Comparison of ENCODE assay signal across 18 cellular contexts in the genomic region with DNA sequence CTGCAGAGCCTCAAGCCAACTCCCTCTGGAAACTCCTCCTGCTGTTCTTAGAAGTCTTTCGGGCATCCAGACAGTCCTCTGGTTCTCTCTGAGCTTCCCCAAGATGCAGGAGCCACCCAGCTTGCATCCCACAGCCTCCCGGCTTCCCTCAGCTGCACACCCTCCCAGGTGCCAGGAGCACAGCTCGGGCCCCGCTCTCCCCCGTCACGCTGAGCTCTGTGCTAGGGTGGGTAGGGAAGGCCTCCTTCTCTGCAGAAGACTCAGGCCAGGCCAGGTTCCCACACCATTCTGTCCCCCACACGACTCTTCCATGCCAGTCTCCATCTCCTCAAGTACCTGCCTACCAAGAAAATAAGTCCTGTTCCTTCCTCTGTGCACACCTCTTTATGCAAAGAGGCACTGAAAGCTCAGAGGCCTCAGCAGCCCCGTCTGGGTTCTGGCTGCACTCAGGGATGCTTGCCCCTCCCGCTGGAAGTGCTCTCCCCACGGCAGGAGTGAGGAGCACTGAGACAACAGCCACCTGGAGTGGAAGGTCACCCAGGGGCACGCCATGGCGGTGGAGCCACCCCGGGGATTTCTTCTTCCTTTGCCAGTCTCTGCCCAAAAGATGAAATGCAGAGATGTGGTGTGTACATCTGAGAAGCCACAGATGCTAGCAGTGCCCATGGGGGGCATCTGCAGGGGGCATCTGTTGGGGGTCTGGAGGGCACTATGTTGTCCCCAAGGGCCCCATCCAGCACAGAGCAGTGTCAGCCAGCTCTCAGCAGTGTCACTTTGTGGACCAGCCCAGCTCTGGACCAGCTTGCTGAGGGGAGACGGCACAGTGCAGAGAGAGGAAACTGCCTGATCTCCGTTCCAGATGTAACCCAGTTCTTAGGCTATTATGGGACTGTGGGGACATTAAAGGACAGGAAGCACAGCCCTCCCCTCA.
DNase-seq lines count a peak whose midpoint lies in the region; ATAC-seq, FAIRE-seq and TF ChIP-seq lines count a peak whose summit lies in the region.
"Had no signal": no experiment of that assay in that cellular context is flagged by ENCODE, and none has a peak within 500 bp of the region (broad histone marks: within the 10 kb centered on the region; RNA-seq: fewer than 3 reads in every experiment).

No MANE protein-coding gene starts in this region.

- no peak overlapping the region for H2AFZ ChIP-seq in osteoblast (ENCODE audit: low read length)
- no peak overlapping the region for H2AFZ ChIP-seq in Karpas-422 (ENCODE audit: low read length)

- no peaks in the 10 kb centered on the region for H3K79me2 ChIP-seq in osteoblast (ENCODE audit: insufficient read depth, low read length)
- H3K79me2 ChIP-seq in Karpas-422 (ENCODE audit: low read length): no peaks in the 10 kb centered on the region

- no peaks in the 10 kb centered on the region for H4K20me1 ChIP-seq in osteoblast (ENCODE audit: insufficient read depth, low read length)
- no peaks in the 10 kb centered on the region for H4K20me1 ChIP-seq in Karpas-422 (ENCODE audit: insufficient read depth, low read depth, low read length)

- H3K9me3 Mint-ChIP-seq in natural killer cell treated with Interleukin-12 subunit alpha and Interleukin-12 subunit beta and Interleukin-15 and Interleukin-18, amount 100 ng/mL, for 72 hours: no peaks in the 10 kb centered on the region
- H3K9me3 Mint-ChIP-seq in natural killer cell: no peaks in the 10 kb centered on the region

- in situ Hi-C loops in transverse colon (cut with MboI; ENCODE audit: low pct_ligation_motif_present in 1 of 4, low pct_unique_long_range_greater_than_20kb in 1 of 4, low sequenced_read_pairs in 3 of 4): no loop called here

- WGBS in transverse colon (ENCODE audit: low coverage in 1 of 2), 2 donors: 78 to 80% methylated on average over 3 to 12 of the region's 15 CpGs

- TF ChIP-seq CTCF in natural killer cell (IDR thresholded peaks at IDR 0.05) (no peak), kidney (IDR thresholded peaks at IDR 0.05; ENCODE audit: borderline replicate concordance, extremely low read depth, insufficient read depth) (no peak), osteoblast (IDR thresholded peaks at IDR 0.05; ENCODE audit: extremely low read depth, low read depth, low read length) (no peak), transverse colon (IDR thresholded peaks at IDR 0.05) (no peak), GM10266 (IDR thresholded peaks at IDR 0.05; ENCODE audit: control insufficient read depth, insufficient read depth, low read depth, missing control alignments) (no peak)

- H3K36me3 ChIP-seq in kidney (ENCODE audit: control insufficient read depth in 1 of 2, insufficient read depth in 2 of 2, low read length in 2 of 2): no peaks in the 10 kb centered on the region
- H3K36me3 ChIP-seq in osteoblast (ENCODE audit: insufficient read depth, low read length): no peaks in the 10 kb centered on the region
- no peaks in the 10 kb centered on the region for H3K36me3 ChIP-seq in transverse colon
- H3K36me3 ChIP-seq in Karpas-422 (ENCODE audit: insufficient read depth, low read length): no peaks in the 10 kb centered on the region
- H3K36me3 ChIP-seq: HAP-1 had no signal

- no peak for TF ChIP-seq EP300 in transverse colon (IDR thresholded peaks at IDR 0.05; ENCODE audit: low read depth)

- DNase-seq in natural killer cell treated with Interleukin-12 subunit alpha and Interleukin-12 subunit beta and Interleukin-15 and Interleukin-18, amount 100 ng/mL, for 72 hours (ENCODE audit: low spot score): peak; percentile 53
- no peak for DNase-seq in natural killer cell
- DNase-seq in kidney: peak; percentile 54
- peak; percentile 69 for DNase-seq in osteoblast (ENCODE audit: insufficient read length, low spot score, missing footprints)
- DNase-seq in transverse colon: no peak
- no peak for DNase-seq in GM10266 (ENCODE audit: extremely low spot score)
- DNase-seq in Karpas-422: no peak
- DNase-seq: GDM1, NCI-H1105, NCI-H187, NCI-H446, NCI-H748 treated with DMSO at 0.1 percent for 48 hours, OCI-M1 had no signal

- H3K4me3 Mint-ChIP-seq in natural killer cell treated with Interleukin-12 subunit alpha and Interleukin-12 subunit beta and Interleukin-15 and Interleukin-18, amount 100 ng/mL, for 72 hours: no peak overlapping the region
- H3K4me3 Mint-ChIP-seq in natural killer cell: no peak overlapping the region

- H3K27ac ChIP-seq in kidney (ENCODE audit: low read depth in 2 of 2, low read length in 2 of 2): no peak overlapping the region
- H3K27ac ChIP-seq in osteoblast (ENCODE audit: low read depth, low read length): no peak overlapping the region
- no peak overlapping the region for H3K27ac ChIP-seq in transverse colon
- H3K27ac ChIP-seq in Karpas-422 (ENCODE audit: low read length): no peak overlapping the region
- H3K27ac ChIP-seq: A549, C4-2B, RWPE1 had no signal

- ATAC-seq in natural killer cell treated with Interleukin-12 subunit alpha and Interleukin-12 subunit beta and Interleukin-15 and Interleukin-18, amount 100 ng/mL, for 72 hours: peak in 1 of 2 donors; percentile 13
- ATAC-seq in natural killer cell: no peak
- ATAC-seq: A549 had no signal

- no peaks in the 10 kb centered on the region for H3K9me3 ChIP-seq in kidney (ENCODE audit: control insufficient read depth in 1 of 2, low read length in 2 of 2)
- H3K9me3 ChIP-seq in osteoblast (ENCODE audit: low read depth, low read length): peaks cover 13% of the 10 kb centered on the region
- no peaks in the 10 kb centered on the region for H3K9me3 ChIP-seq in transverse colon
- no peaks in the 10 kb centered on the region for H3K9me3 ChIP-seq in Karpas-422 (ENCODE audit: low read length)
- H3K9me3 ChIP-seq: A549, HAP-1 had no signal

- H3K36me3 Mint-ChIP-seq in natural killer cell treated with Interleukin-12 subunit alpha and Interleukin-12 subunit beta and Interleukin-15 and Interleukin-18, amount 100 ng/mL, for 72 hours: no peaks in the 10 kb centered on the region
- no peaks in the 10 kb centered on the region for H3K36me3 Mint-ChIP-seq in natural killer cell

- H3K27ac Mint-ChIP-seq in natural killer cell treated with Interleukin-12 subunit alpha and Interleukin-12 subunit beta and Interleukin-15 and Interleukin-18, amount 100 ng/mL, for 72 hours: no peak overlapping the region
- no peak overlapping the region for H3K27ac Mint-ChIP-seq in natural killer cell

- no peaks in the 10 kb centered on the region for H3K27me3 ChIP-seq in osteoblast (ENCODE audit: insufficient read depth, low read length)
- no peaks in the 10 kb centered on the region for H3K27me3 ChIP-seq in transverse colon
- no peaks in the 10 kb centered on the region for H3K27me3 ChIP-seq in Karpas-422 (ENCODE audit: low read length)

- H3K4me2 ChIP-seq in osteoblast (ENCODE audit: insufficient read depth, low read length) (no peak overlapping the region), Karpas-422 (ENCODE audit: low read depth, low read length, poor library complexity, severe bottlenecking) (no peak overlapping the region)
- H3K4me2 ChIP-seq: A549 had no signal

- H3K4me1 Mint-ChIP-seq in natural killer cell treated with Interleukin-12 subunit alpha and Interleukin-12 subunit beta and Interleukin-15 and Interleukin-18, amount 100 ng/mL, for 72 hours (ENCODE audit: low read depth in 2 of 2): no peaks in the 10 kb centered on the region
- H3K4me1 Mint-ChIP-seq in natural killer cell: no peaks in the 10 kb centered on the region

- no peak for FAIRE-seq in kidney (lab: Jason Lieb, UNC)
- FAIRE-seq: A549, GM12891 had no signal

- no peak for TF ChIP-seq POLR2A in transverse colon (IDR thresholded peaks at IDR 0.05)

- H3K4me1 ChIP-seq in kidney (ENCODE audit: control insufficient read depth in 1 of 2, insufficient read depth in 1 of 2, low read depth in 1 of 2, low read length in 2 of 2) (no peaks in the 10 kb centered on the region), osteoblast (ENCODE audit: insufficient read depth, low read length) (no peaks in the 10 kb centered on the region), transverse colon (no peaks in the 10 kb centered on the region), Karpas-422 (ENCODE audit: low read length) (no peaks in the 10 kb centered on the region)
- H3K4me1 ChIP-seq: A549, HAP-1 had no signal

- H3K9me2 ChIP-seq in Karpas-422 (replicated peaks; ENCODE audit: insufficient read depth, low read length): no peaks in the 10 kb centered on the region

- no peak overlapping the region for H3K9ac ChIP-seq in kidney (ENCODE audit: low read length in 2 of 2)
- no peak overlapping the region for H3K9ac ChIP-seq in Karpas-422 (ENCODE audit: low read length)

- intact Hi-C loops in natural killer cell (cut with micrococcal nuclease): no loop called here
- intact Hi-C loops in kidney (cut with DNase I): no loop called here
- intact Hi-C loops in transverse colon (cut with DNase I; ENCODE audit: low total_unique reads): loop anchor here (10.0 kb wide), 1 partner anchor 864 kb away; no protein-coding TSS in a partner anchor

- no peak overlapping the region for H3K4me3 ChIP-seq in kidney (ENCODE audit: low read length in 2 of 2)
- no peak overlapping the region for H3K4me3 ChIP-seq in osteoblast (ENCODE audit: insufficient read depth, low read length)
- no peak overlapping the region for H3K4me3 ChIP-seq in transverse colon
- H3K4me3 ChIP-seq in Karpas-422 (ENCODE audit: low read length): no peak overlapping the region
- H3K4me3 ChIP-seq: A549, HAP-1 had no signal

- H3K27me3 Mint-ChIP-seq in natural killer cell treated with Interleukin-12 subunit alpha and Interleukin-12 subunit beta and Interleukin-15 and Interleukin-18, amount 100 ng/mL, for 72 hours: no peaks in the 10 kb centered on the region
- no peaks in the 10 kb centered on the region for H3K27me3 Mint-ChIP-seq in natural killer cell (ENCODE audit: low read depth in 2 of 2)

Comparison
In these comparisons a context has a peak if more than half of its experiments do, and no peak if none do; other contexts are left out.
1. DNase-seq: peak in natural killer cell treated with Interleukin-12 subunit alpha and Interleukin-12 subunit beta and Interleukin-15 and Interleukin-18, amount 100 ng/mL, for 72 hours (single experiment), kidney (single experiment) and osteoblast (single experiment); none in natural killer cell (single experiment), transverse colon (single experiment), GM10266 (single experiment) and Karpas-422 (single experiment).